ENCODE assay signal across 8 cellular contexts in genomic region chr1:208093754-208094719, GRCh38.
DNase-seq lines count a peak whose midpoint lies in the region; ATAC-seq and TF ChIP-seq lines count a peak whose summit lies in the region.

No MANE protein-coding gene starts in this region.

- no peak overlapping the region for H3K4me3 Mint-ChIP-seq in CD4-positive, CD25-positive, alpha-beta regulatory T cell
- no peak overlapping the region for H3K4me3 Mint-ChIP-seq in endodermal cell
- H3K4me3 Mint-ChIP-seq in stimulated activated naive CD8-positive, alpha-beta T cell treated with anti-CD3 and anti-CD28 coated beads, Interleukin-15, amount 100 ng/mL, for 72 hours: no peak overlapping the region

- DNase-seq in CD4-positive, CD25-positive, alpha-beta regulatory T cell: peak in 2 of 3 donors; percentile 1 to 52
- DNase-seq in NCI-H146 treated with DMSO at 0.1 percent for 48 hours (lab: John Stamatoyannopoulos, UW; ENCODE audit: unreplicated experiment) (peak; percentile 24), endodermal cell (peak; percentile 95), myocyte (ENCODE audit: low read depth) (peak; percentile 64)
- peak; percentile 41 to 52 for DNase-seq in activated CD4-positive, alpha-beta T cell treated with anti-CD3 and anti-CD28 coated beads, Interleukin-2, amount 50 U/mL, for 4 hours
- DNase-seq in stimulated activated naive CD8-positive, alpha-beta T cell treated with anti-CD3 and anti-CD28 coated beads, Interleukin-15, amount 100 ng/mL, for 72 hours: peak; percentile 52 to 64

- peaks cover 0 to 2% (median 0%) of the 10 kb centered on the region in 7 donors for H3K9me3 Mint-ChIP-seq in CD4-positive, CD25-positive, alpha-beta regulatory T cell
- H3K9me3 Mint-ChIP-seq in endodermal cell: no peaks in the 10 kb centered on the region
- H3K9me3 Mint-ChIP-seq in stimulated activated naive CD8-positive, alpha-beta T cell treated with anti-CD3 and anti-CD28 coated beads, Interleukin-15, amount 100 ng/mL, for 72 hours: no peaks in the 10 kb centered on the region

- no peaks in the 10 kb centered on the region for H3K4me1 Mint-ChIP-seq in CD4-positive, CD25-positive, alpha-beta regulatory T cell
- H3K4me1 Mint-ChIP-seq in endodermal cell: peaks cover 15% of the 10 kb centered on the region
- H3K4me1 Mint-ChIP-seq in stimulated activated naive CD8-positive, alpha-beta T cell treated with anti-CD3 and anti-CD28 coated beads, Interleukin-15, amount 100 ng/mL, for 72 hours: peaks cover 4% of the 10 kb centered on the region

- H3K27ac Mint-ChIP-seq in CD4-positive, CD25-positive, alpha-beta regulatory T cell: no peak overlapping the region
- H3K27ac Mint-ChIP-seq in endodermal cell: no peak overlapping the region
- H3K27ac Mint-ChIP-seq in stimulated activated naive CD8-positive, alpha-beta T cell treated with anti-CD3 and anti-CD28 coated beads, Interleukin-15, amount 100 ng/mL, for 72 hours: peak overlapping the region in 1 of 2 donors; percentile 78

- TF ChIP-seq CTCF in endodermal cell (conservative IDR thresholded peaks at IDR 0.05): peak; percentile 95

- ATAC-seq in CD4-positive, CD25-positive, alpha-beta regulatory T cell (ENCODE audit: low read depth in 2 of 2): peak in 1 of 2 donors; percentile 47
- ATAC-seq in GM21447 (IDR thresholded peaks at IDR 0.05; ENCODE audit: unreplicated experiment) (peak; percentile 53), GM21515 (IDR thresholded peaks at IDR 0.05; ENCODE audit: unreplicated experiment) (no peak)
- peak; percentile 75 for ATAC-seq in stimulated activated naive CD8-positive, alpha-beta T cell treated with anti-CD3 and anti-CD28 coated beads, Interleukin-15, amount 100 ng/mL, for 72 hours

- no peaks in the 10 kb centered on the region for H3K36me3 ChIP-seq in CD4-positive, CD25-positive, alpha-beta regulatory T cell (ENCODE audit: control insufficient read depth, insufficient read depth, low read length)
- peaks cover 99% of the 10 kb centered on the region for H3K36me3 ChIP-seq in endodermal cell (ENCODE audit: control insufficient read depth, insufficient read depth, low read length)

- H3K9ac ChIP-seq in endodermal cell (ENCODE audit: extremely low read depth, low read length, poor library complexity, severe bottlenecking): no peak overlapping the region

- no peak overlapping the region for H3K27ac ChIP-seq in CD4-positive, CD25-positive, alpha-beta regulatory T cell (ENCODE audit: insufficient read depth, low read length, poor library complexity, severe bottlenecking)
- no peak overlapping the region for H3K27ac ChIP-seq in endodermal cell (ENCODE audit: low read depth, low read length)

- no peak overlapping the region for H3K4me3 ChIP-seq in CD4-positive, CD25-positive, alpha-beta regulatory T cell (ENCODE audit: low read depth, low read length)
- no peak overlapping the region for H3K4me3 ChIP-seq in endodermal cell (ENCODE audit: low read length)

- H3K36me3 Mint-ChIP-seq in CD4-positive, CD25-positive, alpha-beta regulatory T cell: no peaks in the 10 kb centered on the region
- H3K36me3 Mint-ChIP-seq in endodermal cell (ENCODE audit: low read depth): peaks cover 82% of the 10 kb centered on the region

- no peaks in the 10 kb centered on the region for H3K27me3 ChIP-seq in CD4-positive, CD25-positive, alpha-beta regulatory T cell (ENCODE audit: control insufficient read depth, insufficient read depth, low read length)
- no peaks in the 10 kb centered on the region for H3K27me3 ChIP-seq in endodermal cell (ENCODE audit: control insufficient read depth, insufficient read depth, low read length, poor library complexity, severe bottlenecking)

- H3K9me3 ChIP-seq in CD4-positive, CD25-positive, alpha-beta regulatory T cell (ENCODE audit: control insufficient read depth in 2 of 2, low read length in 2 of 2): no peaks in the 10 kb centered on the region
- no peaks in the 10 kb centered on the region for H3K9me3 ChIP-seq in endodermal cell (ENCODE audit: control insufficient read depth, low read length)

- no peaks in the 10 kb centered on the region for H3K4me1 ChIP-seq in CD4-positive, CD25-positive, alpha-beta regulatory T cell (ENCODE audit: control insufficient read depth, insufficient read depth, low read length, poor library complexity, severe bottlenecking)
- H3K4me1 ChIP-seq in endodermal cell (ENCODE audit: control insufficient read depth, insufficient read depth, low read length): peaks cover 2% of the 10 kb centered on the region

- 62 to 100% methylated on average over 1 to 4 of the region's 4 CpGs for WGBS in endodermal cell (ENCODE audit: insufficient coverage in 1 of 2, insufficient read length in 1 of 2), 2 experiments

- no peaks in the 10 kb centered on the region for H3K27me3 Mint-ChIP-seq in CD4-positive, CD25-positive, alpha-beta regulatory T cell
- no peaks in the 10 kb centered on the region for H3K27me3 Mint-ChIP-seq in endodermal cell (ENCODE audit: insufficient read depth)
- no peaks in the 10 kb centered on the region for H3K27me3 Mint-ChIP-seq in stimulated activated naive CD8-positive, alpha-beta T cell treated with anti-CD3 and anti-CD28 coated beads, Interleukin-15, amount 100 ng/mL, for 72 hours

Comparison
In these comparisons a context has a peak if more than half of its experiments do, and no peak if none do; other contexts are left out.
1. DNase-seq: peak in every context shown above with its lines; median percentile 95 in endodermal cell; 64 in myocyte; 58 in stimulated activated naive CD8-positive, alpha-beta T cell treated with anti-CD3 and anti-CD28 coated beads, Interleukin-15, amount 100 ng/mL, for 72 hours; 46 in activated CD4-positive, alpha-beta T cell treated with anti-CD3 and anti-CD28 coated beads, Interleukin-2, amount 50 U/mL, for 4 hours; 26 in CD4-positive, CD25-positive, alpha-beta regulatory T cell; 24 in NCI-H146 treated with DMSO at 0.1 percent for 48 hours.